In the genomic region with DNA sequence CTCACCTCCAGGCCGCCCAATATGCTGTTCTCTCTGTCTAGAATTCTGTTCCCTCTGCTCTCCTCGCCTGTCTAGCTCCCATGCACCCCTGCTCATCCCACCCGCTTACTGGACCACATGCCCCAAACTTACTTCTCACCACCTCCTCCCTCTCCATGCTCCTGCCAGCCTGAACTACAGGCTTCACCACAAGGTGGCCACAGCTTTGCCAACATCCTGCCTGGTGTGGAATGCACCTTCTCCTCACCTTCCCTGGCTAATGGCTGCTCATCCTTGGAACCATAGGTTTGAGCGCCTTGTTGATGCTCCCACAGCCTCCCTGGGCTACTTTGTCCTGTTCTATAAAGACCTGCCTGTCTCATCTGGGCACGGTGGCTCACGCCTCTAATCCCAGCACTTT, we compare ENCODE assay signal across 12 cellular contexts. TPM values are rescaled to one million over a fixed set of nuclear protein-coding genes. Genes with fewer than 3 reads are reported as not detected.
A peak's percentile ranks its signal among the peaks of the same experiment; 100 is the strongest.
DNase-seq lines count a peak whose midpoint lies in the region; ATAC-seq and TF ChIP-seq lines count a peak whose summit lies in the region.
"Had no signal": no experiment of that assay in that cellular context is flagged by ENCODE, and none has a peak within 500 bp of the region (broad histone marks: within the 10 kb centered on the region; RNA-seq: fewer than 3 reads in every experiment).

No MANE protein-coding gene starts in this region.

- peaks cover 3 to 17% (median 13%) of the 10 kb centered on the region in 5 donors for H3K27me3 Mint-ChIP-seq in naive thymus-derived CD4-positive, alpha-beta T cell

- peaks cover 0 to 2% (median 0%) of the 10 kb centered on the region in 11 donors for H3K9me3 Mint-ChIP-seq in naive thymus-derived CD4-positive, alpha-beta T cell

- ATAC-seq in naive thymus-derived CD4-positive, alpha-beta T cell: no peak

- no peaks in the 10 kb centered on the region for H3K9me2 ChIP-seq in DOHH2 (replicated peaks; ENCODE audit: control insufficient read depth, low read length)

- H3K27me3 ChIP-seq in DOHH2 (ENCODE audit: control insufficient read depth, low read length) (peaks cover 13% of the 10 kb centered on the region; the same call in 1 of the 2 replicates), WERI-Rb-1 (ENCODE audit: insufficient read depth, low read depth, severe bottlenecking) (no peaks in the 10 kb centered on the region), kidney epithelial cell (ENCODE audit: control insufficient read depth, insufficient read depth, low read length) (peaks cover 14% of the 10 kb centered on the region), tibial nerve (peaks cover 0 to 20% of the 10 kb centered on the region in 2 donors)
- no peaks in the 10 kb centered on the region for H3K27me3 ChIP-seq in naive thymus-derived CD4-positive, alpha-beta T cell (ENCODE audit: control insufficient read depth in 2 of 2, insufficient read depth in 2 of 2, low read length in 2 of 2)

- 82 to 89% methylated on average over 6 of the region's 6 CpGs for WGBS in tibial nerve, 2 donors

- H3K9me3 ChIP-seq in DOHH2 (ENCODE audit: control insufficient read depth, insufficient read depth, low read length) (no peaks in the 10 kb centered on the region), WERI-Rb-1 (ENCODE audit: severe bottlenecking) (peaks cover 4% of the 10 kb centered on the region), tibial nerve (peaks cover 0 to 19% (median 0%) of the 10 kb centered on the region in 4 donors)
- no peaks in the 10 kb centered on the region for H3K9me3 ChIP-seq in naive thymus-derived CD4-positive, alpha-beta T cell (ENCODE audit: control insufficient read depth in 2 of 3, low read length in 3 of 3)

- peak; percentile 31 for TF ChIP-seq CTCF in DOHH2 (IDR thresholded peaks at IDR 0.05; ENCODE audit: low read depth, low read length, poor library complexity, severe bottlenecking)
- peak; percentile 70 for TF ChIP-seq CTCF in WERI-Rb-1 (IDR thresholded peaks at IDR 0.05; ENCODE audit: low read depth, low read length)
- peak; percentile 36 for TF ChIP-seq CTCF in kidney epithelial cell (IDR thresholded peaks at IDR 0.05; ENCODE audit: insufficient read depth, low read length, poor library complexity, severe bottlenecking)
- TF ChIP-seq CTCF in tibial nerve (IDR thresholded peaks at IDR 0.05): no peak

- TF ChIP-seq RAD21 in Ishikawa (IDR thresholded peaks at IDR 0.05; ENCODE audit: low read depth): peak; percentile 35; the same call in 1 of the 2 replicates

- no peaks in the 10 kb centered on the region for H3K79me2 ChIP-seq in DOHH2 (ENCODE audit: control insufficient read depth, low read length)

- CTCF ChIA-PET in naive thymus-derived CD4-positive, alpha-beta T cell (lab: Charles Lee): no interaction called here

- no peaks in the 10 kb centered on the region for H4K20me1 ChIP-seq in DOHH2 (ENCODE audit: control insufficient read depth, insufficient read depth, low read depth, low read length)

- H3K36me3 Mint-ChIP-seq in naive thymus-derived CD4-positive, alpha-beta T cell: no peaks in the 10 kb centered on the region

- no peaks in the 10 kb centered on the region for H3K4me1 ChIP-seq in DOHH2 (ENCODE audit: control insufficient read depth, low read length)
- H3K4me1 ChIP-seq in naive thymus-derived CD4-positive, alpha-beta T cell (ENCODE audit: control insufficient read depth in 2 of 2, insufficient read depth in 2 of 2, low read length in 2 of 2): no peaks in the 10 kb centered on the region
- H3K4me1 ChIP-seq in tibial nerve: no peaks in the 10 kb centered on the region

- no peak overlapping the region for H3K4me3 ChIP-seq in DOHH2 (ENCODE audit: low read length)
- no peak overlapping the region for H3K4me3 ChIP-seq in WERI-Rb-1 (ENCODE audit: low read depth, low read length)
- no peak overlapping the region for H3K4me3 ChIP-seq in kidney epithelial cell (ENCODE audit: low read depth, low read length)
- H3K4me3 ChIP-seq in naive thymus-derived CD4-positive, alpha-beta T cell (ENCODE audit: low read length): no peak overlapping the region
- no peak overlapping the region for H3K4me3 ChIP-seq in tibial nerve

- H3K27ac Mint-ChIP-seq in naive thymus-derived CD4-positive, alpha-beta T cell: peak overlapping the region in 1 of 9 donors; percentile 43

- H3K36me3 ChIP-seq in DOHH2 (ENCODE audit: control insufficient read depth, low read length) (no peaks in the 10 kb centered on the region), WERI-Rb-1 (no peaks in the 10 kb centered on the region), kidney epithelial cell (ENCODE audit: control insufficient read depth, insufficient read depth, low read length) (no peaks in the 10 kb centered on the region), tibial nerve (no peaks in the 10 kb centered on the region)
- H3K36me3 ChIP-seq in naive thymus-derived CD4-positive, alpha-beta T cell (ENCODE audit: control insufficient read depth in 2 of 3, insufficient read depth in 3 of 3, low read length in 3 of 3): no peaks in the 10 kb centered on the region

- H3F3A ChIP-seq in DOHH2 (ENCODE audit: control insufficient read depth, insufficient read depth): no peaks in the 10 kb centered on the region

- intact Hi-C loops in naive thymus-derived CD4-positive, alpha-beta T cell (cut with micrococcal nuclease): no loop called here

- POLR2A ChIA-PET in naive thymus-derived CD4-positive, alpha-beta T cell (lab: Charles Lee): no interaction called here

- TF ChIP-seq POLR2A in tibial nerve (IDR thresholded peaks at IDR 0.05): no peak

- H3K4me1 Mint-ChIP-seq in naive thymus-derived CD4-positive, alpha-beta T cell: peaks cover 0 to 2% (median 0%) of the 10 kb centered on the region in 7 donors

- DNase-seq in WERI-Rb-1: no peak
- no peak for DNase-seq in kidney epithelial cell (ENCODE audit: low read depth)
- no peak for DNase-seq in naive thymus-derived CD4-positive, alpha-beta T cell
- no peak for DNase-seq in tibial nerve (ENCODE audit: low spot score in 2 of 2)
- DNase-seq in NCI-H187 treated with DMSO at 0.1 percent for 48 hours (lab: John Stamatoyannopoulos, UW): no peak
- no peak for DNase-seq in AG08395 (ENCODE audit: low spot score)
- DNase-seq: central memory CD4-positive, alpha-beta T cell; foreskin melanocyte; kidney glomerular epithelial cell; NCI-H226 had no signal

- TF ChIP-seq EP300 in Ishikawa (IDR thresholded peaks at IDR 0.05; ENCODE audit: borderline replicate concordance): no peak
- TF ChIP-seq EP300 in tibial nerve (IDR thresholded peaks at IDR 0.05): no peak

- H3K4me2 ChIP-seq in DOHH2 (ENCODE audit: low read length): no peak overlapping the region

- H3K27ac ChIP-seq in DOHH2 (ENCODE audit: low read depth, low read length) (no peak overlapping the region), WERI-Rb-1 (no peak overlapping the region), tibial nerve (no peak overlapping the region)
- no peak overlapping the region for H3K27ac ChIP-seq in naive thymus-derived CD4-positive, alpha-beta T cell (ENCODE audit: low read depth, low read length)

- H3K4me3 Mint-ChIP-seq in naive thymus-derived CD4-positive, alpha-beta T cell: no peak overlapping the region

TF ChIP-seq in Ishikawa, 13 proteins besides CTCF, POLR2A, EP300 and RAD21 (continues in another document):
- no peak for TF ChIP-seq YY1 (IDR thresholded peaks at IDR 0.05; ENCODE audit: low read depth)
- TF ChIP-seq TEAD4 (IDR thresholded peaks at IDR 0.05): no peak
- TF ChIP-seq, protein P1, sequence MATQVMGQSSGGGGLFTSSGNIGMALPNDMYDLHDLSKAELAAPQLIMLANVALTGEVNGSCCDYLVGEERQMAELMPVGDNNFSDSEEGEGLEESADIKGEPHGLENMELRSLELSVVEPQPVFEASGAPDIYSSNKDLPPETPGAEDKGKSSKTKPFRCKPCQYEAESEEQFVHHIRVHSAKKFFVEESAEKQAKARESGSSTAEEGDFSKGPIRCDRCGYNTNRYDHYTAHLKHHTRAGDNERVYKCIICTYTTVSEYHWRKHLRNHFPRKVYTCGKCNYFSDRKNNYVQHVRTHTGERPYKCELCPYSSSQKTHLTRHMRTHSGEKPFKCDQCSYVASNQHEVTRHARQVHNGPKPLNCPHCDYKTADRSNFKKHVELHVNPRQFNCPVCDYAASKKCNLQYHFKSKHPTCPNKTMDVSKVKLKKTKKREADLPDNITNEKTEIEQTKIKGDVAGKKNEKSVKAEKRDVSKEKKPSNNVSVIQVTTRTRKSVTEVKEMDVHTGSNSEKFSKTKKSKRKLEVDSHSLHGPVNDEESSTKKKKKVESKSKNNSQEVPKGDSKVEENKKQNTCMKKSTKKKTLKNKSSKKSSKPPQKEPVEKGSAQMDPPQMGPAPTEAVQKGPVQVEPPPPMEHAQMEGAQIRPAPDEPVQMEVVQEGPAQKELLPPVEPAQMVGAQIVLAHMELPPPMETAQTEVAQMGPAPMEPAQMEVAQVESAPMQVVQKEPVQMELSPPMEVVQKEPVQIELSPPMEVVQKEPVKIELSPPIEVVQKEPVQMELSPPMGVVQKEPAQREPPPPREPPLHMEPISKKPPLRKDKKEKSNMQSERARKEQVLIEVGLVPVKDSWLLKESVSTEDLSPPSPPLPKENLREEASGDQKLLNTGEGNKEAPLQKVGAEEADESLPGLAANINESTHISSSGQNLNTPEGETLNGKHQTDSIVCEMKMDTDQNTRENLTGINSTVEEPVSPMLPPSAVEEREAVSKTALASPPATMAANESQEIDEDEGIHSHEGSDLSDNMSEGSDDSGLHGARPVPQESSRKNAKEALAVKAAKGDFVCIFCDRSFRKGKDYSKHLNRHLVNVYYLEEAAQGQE (IDR thresholded peaks at IDR 0.05; ENCODE audit: low read depth): no peak
- TF ChIP-seq CEBPB (IDR thresholded peaks at IDR 0.05): no peak
- no peak for TF ChIP-seq TCF12 (IDR thresholded peaks at IDR 0.05; ENCODE audit: low read depth)
- TF ChIP-seq NFIC (IDR thresholded peaks at IDR 0.05): no peak
- TF ChIP-seq, protein P2, sequence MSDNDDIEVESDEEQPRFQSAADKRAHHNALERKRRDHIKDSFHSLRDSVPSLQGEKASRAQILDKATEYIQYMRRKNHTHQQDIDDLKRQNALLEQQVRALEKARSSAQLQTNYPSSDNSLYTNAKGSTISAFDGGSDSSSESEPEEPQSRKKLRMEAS (IDR thresholded peaks at IDR 0.05): no peak
- no peak for TF ChIP-seq ZBTB7A (IDR thresholded peaks at IDR 0.05; ENCODE audit: low read depth)
- TF ChIP-seq TAF1 (IDR thresholded peaks at IDR 0.05; ENCODE audit: low read depth): no peak
- no peak for TF ChIP-seq EGR1 (IDR thresholded peaks at IDR 0.05)
- TF ChIP-seq, protein P3, sequence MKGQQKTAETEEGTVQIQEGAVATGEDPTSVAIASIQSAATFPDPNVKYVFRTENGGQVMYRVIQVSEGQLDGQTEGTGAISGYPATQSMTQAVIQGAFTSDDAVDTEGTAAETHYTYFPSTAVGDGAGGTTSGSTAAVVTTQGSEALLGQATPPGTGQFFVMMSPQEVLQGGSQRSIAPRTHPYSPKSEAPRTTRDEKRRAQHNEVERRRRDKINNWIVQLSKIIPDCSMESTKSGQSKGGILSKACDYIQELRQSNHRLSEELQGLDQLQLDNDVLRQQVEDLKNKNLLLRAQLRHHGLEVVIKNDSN (IDR thresholded peaks at IDR 0.05): no peak
- TF ChIP-seq FOXM1 (IDR thresholded peaks at IDR 0.05; ENCODE audit: borderline replicate concordance, low read depth): no peak

RNA-seq across cellular contexts. Expression of a gene that starts 9.6 kb away (rescaled TPM):
- total RNA-seq in kidney epithelial cell (7.5 and 9.7 TPM in 2 replicates), tibial nerve (1 to 10 TPM in 1 of 4 donors, under 1 TPM in 1, not detected in 2; 0.21 to 1.6 TPM)
- 1 to 10 TPM in 4 of 5 experiments, under 1 TPM in 1; 0.07 to 9.2 (median 3.5) TPM for total RNA-seq in naive thymus-derived CD4-positive, alpha-beta T cell
- under 1 TPM; 0.07 to 0.09 TPM for polyA plus RNA-seq in naive thymus-derived CD4-positive, alpha-beta T cell

Comparison
In these comparisons a context has a peak if more than half of its experiments do, and no peak if none do; other contexts are left out.
1. CTCF ChIP-seq: peak in DOHH2 (single experiment), WERI-Rb-1 (single experiment) and kidney epithelial cell (single experiment); none in tibial nerve (0 of 5).